ENCODE assay signal across 13 cellular contexts in the genomic region with DNA sequence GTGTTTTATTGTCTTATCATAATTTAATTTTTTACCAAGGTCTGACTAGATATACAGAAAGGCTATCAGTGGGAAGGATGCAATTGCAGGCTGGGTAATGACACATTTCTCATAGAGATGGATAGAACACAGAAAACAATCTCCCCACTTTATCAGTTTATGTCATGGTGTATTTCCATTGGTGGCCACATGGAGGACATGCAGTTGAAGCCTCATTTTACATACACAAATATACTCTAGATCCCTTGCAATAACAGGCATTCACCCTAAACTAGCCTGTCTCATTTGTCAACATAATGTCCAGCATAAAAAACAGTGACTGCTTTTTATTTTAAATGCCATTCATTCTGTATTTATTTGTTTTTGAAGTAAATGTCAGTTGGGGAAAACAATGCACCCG.
A peak's percentile ranks its signal among the peaks of the same experiment; 100 is the strongest.
DNase-seq lines count a peak whose midpoint lies in the region; ATAC-seq and TF ChIP-seq lines count a peak whose summit lies in the region.
"Had no signal": no experiment of that assay in that cellular context is flagged by ENCODE, and none has a peak within 500 bp of the region (broad histone marks: within the 10 kb centered on the region; RNA-seq: fewer than 3 reads in every experiment).

No MANE protein-coding gene starts in this region.

- H3K4me3 Mint-ChIP-seq in endodermal cell (no peak overlapping the region), T-cell (no peak overlapping the region)
- H3K4me3 Mint-ChIP-seq: activated naive CD4-positive, alpha-beta T cell treated with anti-CD3 and anti-CD28 coated beads, Interleukin-2, amount 50 U/mL, for 24 hours; naive thymus-derived CD4-positive, alpha-beta T cell had no signal

- H3K4me3 ChIP-seq in BJ (ENCODE audit: low read depth, low read length) (no peak overlapping the region), KMS-11 (IDR thresholded peaks at IDR 0.05; ENCODE audit: insufficient read depth, low read depth, low read length) (no peak overlapping the region), endodermal cell (ENCODE audit: low read length) (no peak overlapping the region)
- H3K4me3 ChIP-seq: HAP-1 had no signal

- H3K27ac ChIP-seq in KMS-11 (no peak overlapping the region), endodermal cell (ENCODE audit: low read depth, low read length) (no peak overlapping the region)

- peaks cover 1% of the 10 kb centered on the region for H3K36me3 Mint-ChIP-seq in endodermal cell (ENCODE audit: low read depth)
- no peaks in the 10 kb centered on the region for H3K36me3 Mint-ChIP-seq in T-cell
- H3K36me3 Mint-ChIP-seq: activated naive CD4-positive, alpha-beta T cell treated with anti-CD3 and anti-CD28 coated beads, Interleukin-2, amount 50 U/mL, for 24 hours; naive thymus-derived CD4-positive, alpha-beta T cell had no signal

- 93 to 100% methylated on average over 1 of the region's 1 CpG for WGBS in endodermal cell (ENCODE audit: insufficient coverage in 1 of 2, insufficient read length in 1 of 2), 2 experiments

- H3K27ac Mint-ChIP-seq in endodermal cell (no peak overlapping the region), T-cell (no peak overlapping the region)
- H3K27ac Mint-ChIP-seq: activated naive CD4-positive, alpha-beta T cell treated with anti-CD3 and anti-CD28 coated beads, Interleukin-2, amount 50 U/mL, for 24 hours; naive thymus-derived CD4-positive, alpha-beta T cell had no signal

- H3K4me1 Mint-ChIP-seq in endodermal cell (no peaks in the 10 kb centered on the region), T-cell (no peaks in the 10 kb centered on the region)
- H3K4me1 Mint-ChIP-seq: activated naive CD4-positive, alpha-beta T cell treated with anti-CD3 and anti-CD28 coated beads, Interleukin-2, amount 50 U/mL, for 24 hours; naive thymus-derived CD4-positive, alpha-beta T cell had no signal

- H3K4me1 ChIP-seq in KMS-11 (ENCODE audit: low read depth, poor library complexity, severe bottlenecking) (no peaks in the 10 kb centered on the region), endodermal cell (ENCODE audit: control insufficient read depth, insufficient read depth, low read length) (no peaks in the 10 kb centered on the region)
- H3K4me1 ChIP-seq: HAP-1 had no signal

- H3K27me3 Mint-ChIP-seq in endodermal cell (ENCODE audit: insufficient read depth) = no peaks in the 10 kb centered on the region
- H3K27me3 Mint-ChIP-seq in T-cell = no peaks in the 10 kb centered on the region
- H3K27me3 Mint-ChIP-seq: activated naive CD4-positive, alpha-beta T cell treated with anti-CD3 and anti-CD28 coated beads, Interleukin-2, amount 50 U/mL, for 24 hours; naive thymus-derived CD4-positive, alpha-beta T cell had no signal

- H4K20me1 ChIP-seq in KMS-11 (ENCODE audit: insufficient read depth) = no peaks in the 10 kb centered on the region

- POLR2A ChIA-PET in BJ (lab: Charles Lee) = no interaction called here
- POLR2A ChIA-PET in T-cell (lab: Charles Lee) = no interaction called here

- CTCF ChIA-PET in BJ (lab: Yijun Ruan, JAX) (no interaction called here), T-cell (lab: Charles Lee) (no interaction called here)

- H3K9me3 Mint-ChIP-seq in endodermal cell = peaks cover 28% of the 10 kb centered on the region
- peaks cover 8 to 18% (median 16%) of the 10 kb centered on the region in 3 donors for H3K9me3 Mint-ChIP-seq in T-cell

- 0 out of 2 replicates have a peak, but pooled peaks have one; percentile 2 for TF ChIP-seq CTCF in BJ (IDR thresholded peaks at IDR 0.05; ENCODE audit: insufficient read depth, low read depth, low read length)
- peak; percentile 50; the same call in 1 of the 2 replicates for TF ChIP-seq CTCF in KMS-11 (conservative IDR thresholded peaks at IDR 0.05; ENCODE audit: low read depth, low read length)
- TF ChIP-seq CTCF in endodermal cell (conservative IDR thresholded peaks at IDR 0.05) = peak; percentile 71

- H3K4me2 ChIP-seq in KMS-11 = no peak overlapping the region

- DNase-seq in BJ (ENCODE audit: low read depth) (no peak), endodermal cell (no peak), T-cell (no peak), NCI-H1930 (lab: John Stamatoyannopoulos, UW) (no peak)
- no peak for DNase-seq in stimulated activated CD4-positive, alpha-beta T cell treated with anti-CD3 and anti-CD28 coated beads, Interleukin-4, amount 100 ng/mL, for 1 hour
- DNase-seq: naive thymus-derived CD4-positive, alpha-beta T cell; NCI-H1092; T1000 had no signal

- H2AFZ ChIP-seq in KMS-11 (ENCODE audit: low read depth) = no peak overlapping the region

- H3K9ac ChIP-seq in KMS-11 (no peak overlapping the region), endodermal cell (ENCODE audit: extremely low read depth, low read length, poor library complexity, severe bottlenecking) (no peak overlapping the region)

- H3K9me3 ChIP-seq in endodermal cell (ENCODE audit: control insufficient read depth, low read length) = peaks cover 17% of the 10 kb centered on the region
- H3K9me3 ChIP-seq: HAP-1 had no signal

- H3K79me2 ChIP-seq in KMS-11 (ENCODE audit: insufficient read depth, low read depth) = no peaks in the 10 kb centered on the region

- H3K36me3 ChIP-seq in BJ (ENCODE audit: control insufficient read depth, insufficient read depth, low read length) (no peaks in the 10 kb centered on the region), KMS-11 (ENCODE audit: insufficient read depth) (no peaks in the 10 kb centered on the region), endodermal cell (ENCODE audit: control insufficient read depth, insufficient read depth, low read length) (no peaks in the 10 kb centered on the region)
- H3K36me3 ChIP-seq: HAP-1 had no signal

- H3K27me3 ChIP-seq in BJ (ENCODE audit: control insufficient read depth, insufficient read depth, low read length) (no peaks in the 10 kb centered on the region), KMS-11 (ENCODE audit: insufficient read depth, low read depth) (no peaks in the 10 kb centered on the region), endodermal cell (ENCODE audit: control insufficient read depth, insufficient read depth, low read length, poor library complexity, severe bottlenecking) (no peaks in the 10 kb centered on the region)

- ATAC-seq in GM18907 (IDR thresholded peaks at IDR 0.05; ENCODE audit: unreplicated experiment) (peak; percentile 62), T-cell (replicated peaks in 1 of 4) (no peak), GM19023 (IDR thresholded peaks at IDR 0.05; ENCODE audit: unreplicated experiment) (no peak)
- ATAC-seq: naive thymus-derived CD4-positive, alpha-beta T cell had no signal

Comparison
In these comparisons a context has a peak if more than half of its experiments do, and no peak if none do; other contexts are left out.
1. CTCF ChIP-seq: peak in every context shown above with its lines; median percentile 71 in endodermal cell; 50 in KMS-11; 2 in BJ.